ENCODE assay signal across 13 cellular contexts in genomic region chr10:29630205-29631048, GRCh38. TPM values are rescaled to one million over a fixed set of nuclear protein-coding genes. Genes with fewer than 3 reads are reported as not detected.
DNase-seq lines count a peak whose midpoint lies in the region; ATAC-seq, FAIRE-seq and TF ChIP-seq lines count a peak whose summit lies in the region.
"Had no signal": no experiment of that assay in that cellular context is flagged by ENCODE, and none has a peak within 500 bp of the region (broad histone marks: within the 10 kb centered on the region; RNA-seq: fewer than 3 reads in every experiment).

No MANE protein-coding gene starts in this region.

- ATAC-seq in heart left ventricle (peak in 1 of 4 donors; percentile 29), upper lobe of right lung (peak; percentile 85)
- no peak for ATAC-seq in activated CD4-positive, CD25-positive, alpha-beta regulatory T cell treated with anti-CD3 and anti-CD28 coated beads, Interleukin-2, amount 50 U/mL, for 24 hours

- H3K9ac ChIP-seq in mucosa of rectum (ENCODE audit: low read depth in 1 of 2, low read length in 2 of 2): peak overlapping the region; percentile 48 to 52

- peak overlapping the region in 11 of 12 donors; percentile 20 to 62 (median 57) for H3K4me3 ChIP-seq in heart left ventricle
- H3K4me3 ChIP-seq in bronchial epithelial cell (ENCODE audit: low read depth, low read length): no peak overlapping the region
- peak overlapping the region in 1 of 2 donors; percentile 45 for H3K4me3 ChIP-seq in mucosa of rectum (ENCODE audit: low read length in 2 of 2)
- no peak overlapping the region for H3K4me3 ChIP-seq in upper lobe of right lung

- no peaks in the 10 kb centered on the region for H3K27me3 ChIP-seq in heart left ventricle
- no peaks in the 10 kb centered on the region for H3K27me3 ChIP-seq in bronchial epithelial cell (ENCODE audit: control insufficient read depth, insufficient read depth, low read length)
- H3K27me3 ChIP-seq in mucosa of rectum (ENCODE audit: control insufficient read depth in 2 of 2, insufficient read depth in 2 of 2, low read length in 2 of 2): no peaks in the 10 kb centered on the region
- H3K27me3 ChIP-seq in upper lobe of right lung: no peaks in the 10 kb centered on the region

- H3K9me3 ChIP-seq in heart left ventricle (no peaks in the 10 kb centered on the region), mucosa of rectum (ENCODE audit: control insufficient read depth in 2 of 2, low read length in 2 of 2) (no peaks in the 10 kb centered on the region), upper lobe of right lung (no peaks in the 10 kb centered on the region)

- H3K4me1 ChIP-seq in heart left ventricle (peaks cover 1 to 58% (median 31%) of the 10 kb centered on the region in 12 donors), mucosa of rectum (ENCODE audit: control insufficient read depth in 2 of 2, insufficient read depth in 2 of 2, low read length in 2 of 2) (peaks cover 22 to 40% of the 10 kb centered on the region in 2 donors), upper lobe of right lung (peaks cover 49% of the 10 kb centered on the region)

- TF ChIP-seq CTCF in heart left ventricle (IDR thresholded peaks at IDR 0.05) (no peak), bronchial epithelial cell (IDR thresholded peaks at IDR 0.05; ENCODE audit: insufficient read depth, low read length, severe bottlenecking) (no peak), upper lobe of right lung (IDR thresholded peaks at IDR 0.05) (no peak)

- no peak for TF ChIP-seq POLR2A in heart left ventricle (IDR thresholded peaks at IDR 0.05)

- peak; percentile 96 for FAIRE-seq in bronchial epithelial cell (lab: Jason Lieb, UNC)
- FAIRE-seq: colon had no signal

- intact Hi-C loops in heart left ventricle (cut with DNase I) (loop anchor here in 6 of 10 donors (5.0 to 10.0 kb wide), 5 partner anchors 33 to 227 kb away; no protein-coding TSS in a partner anchor), cardiac septum (cut with DNase I) (loop anchor here (5.0 kb wide), 1 partner anchor 33 kb away; no protein-coding TSS in a partner anchor), upper lobe of right lung (cut with DNase I) (no loop called here)

- H3K36me3 ChIP-seq in heart left ventricle: peaks cover 0 to 8% (median 0%) of the 10 kb centered on the region in 9 donors
- H3K36me3 ChIP-seq in bronchial epithelial cell (ENCODE audit: control insufficient read depth, insufficient read depth, low read length): no peaks in the 10 kb centered on the region
- no peaks in the 10 kb centered on the region for H3K36me3 ChIP-seq in mucosa of rectum (ENCODE audit: control insufficient read depth in 2 of 2, insufficient read depth in 2 of 2, low read length in 2 of 2)
- no peaks in the 10 kb centered on the region for H3K36me3 ChIP-seq in upper lobe of right lung

- WGBS in heart left ventricle, 4 donors: 43 to 59% (median 53%) methylated on average over 11 of the region's 11 CpGs

- H3K27ac ChIP-seq in heart left ventricle (peak overlapping the region in 10 of 12 donors; percentile 5 to 93 (median 74)), mucosa of rectum (ENCODE audit: low read depth in 2 of 2, low read length in 2 of 2) (peak overlapping the region; percentile 81 to 86), upper lobe of right lung (peak overlapping the region; percentile 89)

- DNase-seq in heart left ventricle: no peak
- DNase-seq in cardiac septum (ENCODE audit: low spot score): no peak
- DNase-seq in bronchial epithelial cell (ENCODE audit: low read depth): peak; percentile 94
- no peak for DNase-seq in upper lobe of right lung
- DNase-seq in EL: no peak
- DNase-seq in stimulated activated naive CD4-positive, alpha-beta T cell (lab: John Stamatoyannopoulos, UW): no peak
- DNase-seq: activated CD4-positive, alpha-beta T cell treated with anti-CD3 and anti-CD28 coated beads, Interleukin-2, amount 50 U/mL, for 4 hours; activated naive CD4-positive, alpha-beta T cell treated with Interleukin-2 at 50 U/mL for 16 hours; mesendoderm; NCI-H524 had no signal

RNA-seq across cellular contexts. Expression of gene SVIL, which starts 4.3 kb away (rescaled TPM):
- total RNA-seq in heart left ventricle (100 to 1,000 TPM; 262 to 589 (median 387) TPM), cardiac septum (518 TPM), bronchial epithelial cell (12.6 and 22.5 TPM in 2 replicates), upper lobe of right lung (106 TPM)
- polyA plus RNA-seq in heart left ventricle: 100 to 1,000 TPM in 1 of 2 donors, 10 to 100 TPM in 1; 95.2 to 139 TPM

Comparison
In these comparisons a context has a peak if more than half of its experiments do, and no peak if none do; other contexts are left out.
1. H3K4me3 ChIP-seq: peak in heart left ventricle (11 of 12); none in bronchial epithelial cell (single experiment) and upper lobe of right lung (single experiment).
2. Peak in every context shown above with its lines, with median percentiles within 50 percentile points of each other: H3K27ac ChIP-seq.